Comparison of ENCODE assay signal across 8 cellular contexts in genomic region chr1:817071-817599, GRCh38.
A peak's percentile ranks its signal among the peaks of the same experiment; 100 is the strongest.
DNase-seq lines count a peak whose midpoint lies in the region; ATAC-seq and TF ChIP-seq lines count a peak whose summit lies in the region.
"Not testable (repeated sequence)": the region's sequence is repeated elsewhere in the genome, so short reads cannot be mapped to it uniquely, and the experiment has no call there.

No MANE protein-coding gene starts in this region.

- not testable (repeated sequence) for H3K4me3 ChIP-seq in HL-60 (replicated peaks; ENCODE audit: insufficient read depth, low read length); choroid plexus epithelial cell (ENCODE audit: low read depth, low read length)
- H3K4me3 ChIP-seq in left ventricle myocardium inferior (peak overlapping the region; percentile 51), stomach smooth muscle (ENCODE audit: low read length in 2 of 2) (peak overlapping the region; percentile 41 to 52)

- not testable (repeated sequence) for H3K9me3 ChIP-seq in left ventricle myocardium inferior (replicated peaks); stomach smooth muscle (ENCODE audit: control insufficient read depth in 2 of 2, low read length in 2 of 2)

- POLR2A ChIA-PET in RWPE1 (lab: Yijun Ruan, JAX; ENCODE audit: low non-redundant PET), result not testable (repeated sequence)

- peak overlapping the region in 1 of 2 donors; percentile 13 for H3K9ac ChIP-seq in stomach smooth muscle (ENCODE audit: low read length in 2 of 2)

- intact Hi-C loops in left ventricle myocardium inferior (cut with micrococcal nuclease); natural killer cell (cut with micrococcal nuclease): not testable (repeated sequence)

- not testable (repeated sequence) for H3K27me3 Mint-ChIP-seq in activated T-cell treated with anti-CD3 and anti-CD28 coated beads, Interleukin-2, amount 50 U/mL, for 24 hours; natural killer cell (ENCODE audit: low read depth in 2 of 2)

- H3K27ac Mint-ChIP-seq in activated T-cell treated with anti-CD3 and anti-CD28 coated beads, Interleukin-2, amount 50 U/mL, for 24 hours, result not testable (repeated sequence)
- H3K27ac Mint-ChIP-seq in natural killer cell, result peak overlapping the region; percentile 46 to 50

- peak overlapping the region; percentile 15 for H3K4me3 Mint-ChIP-seq in activated T-cell treated with anti-CD3 and anti-CD28 coated beads, Interleukin-2, amount 50 U/mL, for 24 hours
- H3K4me3 Mint-ChIP-seq in natural killer cell, result not testable (repeated sequence)

- CTCF ChIA-PET in RWPE1 (lab: Yijun Ruan, JAX), result interaction anchor here (0.7 kb wide), 1 partner anchor 1055 kb away, joined by 5 read pairs; no protein-coding TSS in a partner anchor

- H3K36me3 ChIP-seq in left ventricle myocardium inferior; stomach smooth muscle (ENCODE audit: control insufficient read depth in 2 of 2, insufficient read depth in 2 of 2, low read length in 2 of 2): not testable (repeated sequence)

- not testable (repeated sequence) for H3K36me3 Mint-ChIP-seq in activated T-cell treated with anti-CD3 and anti-CD28 coated beads, Interleukin-2, amount 50 U/mL, for 24 hours (ENCODE audit: low read depth); natural killer cell

- peak; percentile 59 to 76 (median 74) for ATAC-seq in natural killer cell

- not testable (repeated sequence) for H3K27ac ChIP-seq in HL-60 (replicated peaks)
- peak overlapping the region; percentile 91 for H3K27ac ChIP-seq in RWPE1
- peak overlapping the region; percentile 88 for H3K27ac ChIP-seq in left ventricle myocardium inferior (replicated peaks)
- H3K27ac ChIP-seq in stomach smooth muscle (ENCODE audit: low read length), result peak overlapping the region; percentile 12

- H3K4me1 Mint-ChIP-seq in activated T-cell treated with anti-CD3 and anti-CD28 coated beads, Interleukin-2, amount 50 U/mL, for 24 hours (ENCODE audit: low read depth), result peaks cover 17% of the 10 kb centered on the region
- H3K4me1 Mint-ChIP-seq in natural killer cell, result peaks cover 17 to 18% of the 10 kb centered on the region in 2 donors

- H3K9me3 Mint-ChIP-seq in activated T-cell treated with anti-CD3 and anti-CD28 coated beads, Interleukin-2, amount 50 U/mL, for 24 hours; natural killer cell: not testable (repeated sequence)

- not testable (repeated sequence) for H3K27me3 ChIP-seq in HL-60 (ENCODE audit: insufficient read depth, poor library complexity, severe bottlenecking); left ventricle myocardium inferior (ENCODE audit: low read depth); stomach smooth muscle (ENCODE audit: control insufficient read depth in 1 of 2, insufficient read depth in 2 of 2, low read length in 2 of 2)

- DNase-seq in AG20443 (ENCODE audit: low spot score) (peak; percentile 55), HL-60 (ENCODE audit: low read depth in 1 of 2, low spot score in 1 of 2) (peak; percentile 29 to 60), RWPE1 (ENCODE audit: low spot score) (peak; percentile 20), choroid plexus epithelial cell (ENCODE audit: low read depth) (peak; percentile 94)
- not testable (repeated sequence) for DNase-seq in activated T-cell treated with anti-CD3 and anti-CD28 coated beads, Interleukin-2, amount 50 U/mL, for 24 hours; left ventricle myocardium inferior; natural killer cell

- TF ChIP-seq CTCF in HL-60 (IDR thresholded peaks at IDR 0.05; ENCODE audit: insufficient read depth, low read length); RWPE1 (conservative IDR thresholded peaks at IDR 0.05; ENCODE audit: low read depth); choroid plexus epithelial cell (conservative IDR thresholded peaks at IDR 0.05; ENCODE audit: low read depth, low read length); left ventricle myocardium inferior (IDR thresholded peaks at IDR 0.05; ENCODE audit: borderline replicate concordance); natural killer cell (IDR thresholded peaks at IDR 0.05): not testable (repeated sequence)

- peaks cover 38% of the 10 kb centered on the region for H3K4me1 ChIP-seq in left ventricle myocardium inferior
- peaks cover 10% of the 10 kb centered on the region for H3K4me1 ChIP-seq in stomach smooth muscle (ENCODE audit: control insufficient read depth, insufficient read depth, low read length)
